ENCODE assay signal across 25 cellular contexts in the genomic region with DNA sequence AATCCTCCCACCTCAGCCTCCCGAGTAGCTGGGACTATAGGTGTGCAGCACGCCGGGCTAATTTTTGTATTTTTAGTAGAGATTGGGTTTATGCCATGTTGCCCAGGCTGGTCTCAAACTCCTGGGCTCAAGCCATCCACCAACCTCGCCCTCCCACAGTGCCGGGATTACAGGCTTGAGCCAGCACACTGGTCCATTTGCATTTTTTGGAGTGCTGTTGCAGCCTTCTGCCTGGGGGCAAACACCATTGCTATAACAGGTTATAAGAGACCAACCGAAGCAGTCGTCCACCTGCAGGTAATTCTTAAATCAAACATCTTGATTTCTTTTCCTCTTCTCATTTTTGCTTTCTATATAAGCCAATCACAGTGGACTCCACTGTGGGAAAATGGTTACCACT. TPM values are rescaled to one million over a fixed set of nuclear protein-coding genes. Genes with fewer than 3 reads are reported as not detected.
"Had no signal": no experiment of that assay in that cellular context is flagged by ENCODE, and none has a peak within 500 bp of the region (broad histone marks: within the 10 kb centered on the region; RNA-seq: fewer than 3 reads in every experiment).

No MANE protein-coding gene starts in this region.

- H3K9me3 ChIP-seq: esophagus squamous epithelium, thyroid gland had no signal

- ATAC-seq: activated CD4-positive, CD25-positive, alpha-beta regulatory T cell treated with anti-CD3 and anti-CD28 coated beads, Interleukin-2, amount 50 U/mL, for 24 hours; heart right ventricle; left ventricle myocardium superior; stimulated activated memory B cell treated with anti-CD40 and anti-IgM and Interleukin-4, amounts not matched to agents 10 μg/mL and 1 μg/mL and 100 μg/mL, for 72 hours; stimulated activated naive CD8-positive, alpha-beta T cell treated with anti-CD3 and anti-CD28 coated beads, Interleukin-15, amount 100 ng/mL, for 72 hours had no signal

- DNase-seq: activated CD4-positive, alpha-beta T cell treated with anti-CD3 and anti-CD28 coated beads for 48 hours; activated CD4-positive, alpha-beta T cell treated with anti-CD3 and anti-CD28 coated beads, Interleukin-2, amount 50 U/mL, for 48 hours; activated CD8-positive, alpha-beta memory T cell treated with anti-CD3 and anti-CD28 coated beads for 24 hours; activated gamma-delta T cell treated with Interleukin-2 at 50 U/mL for 16 hours; activated naive CD4-positive, alpha-beta T cell treated with anti-CD3 and anti-CD28 coated beads, Interleukin-2, amount 50 U/mL, for 16 hours; amniotic stem cell; central memory CD4-positive, alpha-beta T cell; esophagus squamous epithelium; foreskin melanocyte; heart right ventricle; left ventricle myocardium superior; stimulated activated CD4-positive, alpha-beta T cell treated with anti-CD3 and anti-CD28 coated beads, Interleukin-1b, Interleukin-23, amount 100 ng/mL, for 48 hours; stimulated activated CD4-positive, alpha-beta T cell treated with anti-CD3 and anti-CD28 coated beads, Interleukin-4, amount 100 ng/mL, for 4 hours; stimulated activated CD8-positive, alpha-beta memory T cell treated with anti-CD3 and anti-CD28 coated beads, Interleukin-4, amount 100 ng/mL, for 48 hours; stimulated activated naive CD8-positive, alpha-beta T cell treated with anti-CD3 and anti-CD28 coated beads, Interleukin-15, amount 100 ng/mL, for 72 hours; substantia nigra; thyroid gland had no signal

- H3K4me2 ChIP-seq: smooth muscle cell had no signal

- H3K27me3 ChIP-seq: breast epithelium, esophagus squamous epithelium, heart right ventricle, right atrium auricular region, thyroid gland had no signal

- H3K4me1 ChIP-seq: breast epithelium, right atrium auricular region had no signal

- H3K4me3 Mint-ChIP-seq: nephron; stimulated activated memory B cell treated with anti-CD40 and anti-IgM and Interleukin-4, amounts not matched to agents 10 μg/mL and 1 μg/mL and 100 μg/mL, for 72 hours; stimulated activated naive CD8-positive, alpha-beta T cell treated with anti-CD3 and anti-CD28 coated beads, Interleukin-15, amount 100 ng/mL, for 72 hours had no signal

- H3K27me3 Mint-ChIP-seq: stimulated activated memory B cell treated with anti-CD40 and anti-IgM and Interleukin-4, amounts not matched to agents 10 μg/mL and 1 μg/mL and 100 μg/mL, for 72 hours; stimulated activated naive CD8-positive, alpha-beta T cell treated with anti-CD3 and anti-CD28 coated beads, Interleukin-15, amount 100 ng/mL, for 72 hours had no signal

- H3K27ac ChIP-seq: breast epithelium, epithelial cell of prostate, heart right ventricle, right atrium auricular region, thyroid gland had no signal

- H3K27ac Mint-ChIP-seq: nephron; stimulated activated naive CD8-positive, alpha-beta T cell treated with anti-CD3 and anti-CD28 coated beads, Interleukin-15, amount 100 ng/mL, for 72 hours had no signal

- H3K36me3 ChIP-seq: breast epithelium, thyroid gland had no signal

- H3K4me1 Mint-ChIP-seq: nephron had no signal

- H3K4me3 ChIP-seq: breast epithelium, esophagus squamous epithelium, heart right ventricle, right atrium auricular region, smooth muscle cell, thyroid gland had no signal

- H3K9me3 Mint-ChIP-seq: nephron; stimulated activated memory B cell treated with anti-CD40 and anti-IgM and Interleukin-4, amounts not matched to agents 10 μg/mL and 1 μg/mL and 100 μg/mL, for 72 hours; stimulated activated naive CD8-positive, alpha-beta T cell treated with anti-CD3 and anti-CD28 coated beads, Interleukin-15, amount 100 ng/mL, for 72 hours had no signal

RNA-seq across cellular contexts. Expression of a gene that starts 27.7 kb away (rescaled TPM):
- total RNA-seq: smooth muscle cell; T-helper 1 cell treated with Interleukin-12 subunit alpha and Interleukin-12 subunit beta and Interleukin-4 antibody, amounts not matched to agents 30 ng/mL and 1 ng/mL, for 36 hours had no signal
- polyA plus RNA-seq: smooth muscle cell had no signal
